1 cellular context compared by ENCODE assay signal in the genomic region with DNA sequence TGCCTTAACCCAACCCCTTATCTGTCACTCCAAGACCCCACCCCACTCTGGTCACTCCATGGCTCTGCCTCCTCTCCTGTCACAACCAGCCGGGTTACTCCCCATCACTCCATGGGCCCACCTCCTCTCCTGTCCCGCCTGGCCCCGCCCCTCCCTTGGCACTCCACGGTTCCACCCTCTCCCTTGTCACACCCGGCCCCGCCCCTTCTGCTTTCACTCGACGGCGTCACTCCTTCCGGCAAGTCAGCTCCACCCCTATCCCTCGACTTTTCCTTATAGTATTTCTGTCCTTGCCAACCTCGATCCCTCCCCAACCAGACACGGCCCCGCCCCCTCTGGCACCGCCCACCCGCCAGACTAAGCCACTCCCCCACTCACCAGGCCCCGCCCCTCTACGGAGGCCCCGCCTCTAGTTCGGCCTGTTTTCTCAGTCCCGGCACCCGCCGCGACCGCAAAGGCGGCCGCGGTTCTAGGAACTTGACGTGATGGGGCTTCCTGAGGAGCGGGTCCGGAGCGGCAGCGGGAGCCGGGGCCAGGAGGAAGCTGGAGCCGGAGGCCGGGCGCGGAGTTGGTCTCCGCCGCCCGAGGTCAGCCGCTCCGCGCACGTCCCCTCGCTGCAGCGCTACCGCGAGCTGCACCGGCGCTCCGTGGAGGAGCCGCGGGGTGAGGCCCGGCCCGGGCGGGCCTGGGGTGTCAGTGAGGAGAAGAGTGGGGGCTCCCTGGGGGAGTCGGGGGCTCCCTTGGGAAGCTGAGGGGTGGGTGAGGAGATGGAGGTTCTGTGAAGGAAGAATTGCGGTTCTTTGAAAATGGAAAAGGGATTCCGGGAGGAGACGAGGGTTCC.
TF ChIP-seq lines count a peak whose summit lies in the region.

A gene with protein sequence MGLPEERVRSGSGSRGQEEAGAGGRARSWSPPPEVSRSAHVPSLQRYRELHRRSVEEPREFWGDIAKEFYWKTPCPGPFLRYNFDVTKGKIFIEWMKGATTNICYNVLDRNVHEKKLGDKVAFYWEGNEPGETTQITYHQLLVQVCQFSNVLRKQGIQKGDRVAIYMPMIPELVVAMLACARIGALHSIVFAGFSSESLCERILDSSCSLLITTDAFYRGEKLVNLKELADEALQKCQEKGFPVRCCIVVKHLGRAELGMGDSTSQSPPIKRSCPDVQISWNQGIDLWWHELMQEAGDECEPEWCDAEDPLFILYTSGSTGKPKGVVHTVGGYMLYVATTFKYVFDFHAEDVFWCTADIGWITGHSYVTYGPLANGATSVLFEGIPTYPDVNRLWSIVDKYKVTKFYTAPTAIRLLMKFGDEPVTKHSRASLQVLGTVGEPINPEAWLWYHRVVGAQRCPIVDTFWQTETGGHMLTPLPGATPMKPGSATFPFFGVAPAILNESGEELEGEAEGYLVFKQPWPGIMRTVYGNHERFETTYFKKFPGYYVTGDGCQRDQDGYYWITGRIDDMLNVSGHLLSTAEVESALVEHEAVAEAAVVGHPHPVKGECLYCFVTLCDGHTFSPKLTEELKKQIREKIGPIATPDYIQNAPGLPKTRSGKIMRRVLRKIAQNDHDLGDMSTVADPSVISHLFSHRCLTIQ (plus strand): TSS at position 452 of the 841 bp plus-strand sequence. CDS start 34 bp downstream, at position 486.

TF ChIP-seq in K562, 482 proteins besides CTCF, POLR2A, EP300 and RAD21 (continued from another document and continues in another):
- no peak for TF ChIP-seq KLF1 (tag; IDR thresholded peaks at IDR 0.05)
- TF ChIP-seq, protein P1, sequence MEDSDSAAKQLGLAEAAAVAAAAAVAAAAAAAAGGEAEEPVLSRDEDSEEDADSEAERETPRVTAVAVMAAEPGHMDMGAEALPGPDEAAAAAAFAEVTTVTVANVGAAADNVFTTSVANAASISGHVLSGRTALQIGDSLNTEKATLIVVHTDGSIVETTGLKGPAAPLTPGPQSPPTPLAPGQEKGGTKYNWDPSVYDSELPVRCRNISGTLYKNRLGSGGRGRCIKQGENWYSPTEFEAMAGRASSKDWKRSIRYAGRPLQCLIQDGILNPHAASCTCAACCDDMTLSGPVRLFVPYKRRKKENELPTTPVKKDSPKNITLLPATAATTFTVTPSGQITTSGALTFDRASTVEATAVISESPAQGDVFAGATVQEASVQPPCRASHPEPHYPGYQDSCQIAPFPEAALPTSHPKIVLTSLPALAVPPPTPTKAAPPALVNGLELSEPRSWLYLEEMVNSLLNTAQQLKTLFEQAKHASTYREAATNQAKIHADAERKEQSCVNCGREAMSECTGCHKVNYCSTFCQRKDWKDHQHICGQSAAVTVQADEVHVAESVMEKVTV (CRISPR knock-in tag; IDR thresholded peaks at IDR 0.05): no peak
- TF ChIP-seq, protein P2, sequence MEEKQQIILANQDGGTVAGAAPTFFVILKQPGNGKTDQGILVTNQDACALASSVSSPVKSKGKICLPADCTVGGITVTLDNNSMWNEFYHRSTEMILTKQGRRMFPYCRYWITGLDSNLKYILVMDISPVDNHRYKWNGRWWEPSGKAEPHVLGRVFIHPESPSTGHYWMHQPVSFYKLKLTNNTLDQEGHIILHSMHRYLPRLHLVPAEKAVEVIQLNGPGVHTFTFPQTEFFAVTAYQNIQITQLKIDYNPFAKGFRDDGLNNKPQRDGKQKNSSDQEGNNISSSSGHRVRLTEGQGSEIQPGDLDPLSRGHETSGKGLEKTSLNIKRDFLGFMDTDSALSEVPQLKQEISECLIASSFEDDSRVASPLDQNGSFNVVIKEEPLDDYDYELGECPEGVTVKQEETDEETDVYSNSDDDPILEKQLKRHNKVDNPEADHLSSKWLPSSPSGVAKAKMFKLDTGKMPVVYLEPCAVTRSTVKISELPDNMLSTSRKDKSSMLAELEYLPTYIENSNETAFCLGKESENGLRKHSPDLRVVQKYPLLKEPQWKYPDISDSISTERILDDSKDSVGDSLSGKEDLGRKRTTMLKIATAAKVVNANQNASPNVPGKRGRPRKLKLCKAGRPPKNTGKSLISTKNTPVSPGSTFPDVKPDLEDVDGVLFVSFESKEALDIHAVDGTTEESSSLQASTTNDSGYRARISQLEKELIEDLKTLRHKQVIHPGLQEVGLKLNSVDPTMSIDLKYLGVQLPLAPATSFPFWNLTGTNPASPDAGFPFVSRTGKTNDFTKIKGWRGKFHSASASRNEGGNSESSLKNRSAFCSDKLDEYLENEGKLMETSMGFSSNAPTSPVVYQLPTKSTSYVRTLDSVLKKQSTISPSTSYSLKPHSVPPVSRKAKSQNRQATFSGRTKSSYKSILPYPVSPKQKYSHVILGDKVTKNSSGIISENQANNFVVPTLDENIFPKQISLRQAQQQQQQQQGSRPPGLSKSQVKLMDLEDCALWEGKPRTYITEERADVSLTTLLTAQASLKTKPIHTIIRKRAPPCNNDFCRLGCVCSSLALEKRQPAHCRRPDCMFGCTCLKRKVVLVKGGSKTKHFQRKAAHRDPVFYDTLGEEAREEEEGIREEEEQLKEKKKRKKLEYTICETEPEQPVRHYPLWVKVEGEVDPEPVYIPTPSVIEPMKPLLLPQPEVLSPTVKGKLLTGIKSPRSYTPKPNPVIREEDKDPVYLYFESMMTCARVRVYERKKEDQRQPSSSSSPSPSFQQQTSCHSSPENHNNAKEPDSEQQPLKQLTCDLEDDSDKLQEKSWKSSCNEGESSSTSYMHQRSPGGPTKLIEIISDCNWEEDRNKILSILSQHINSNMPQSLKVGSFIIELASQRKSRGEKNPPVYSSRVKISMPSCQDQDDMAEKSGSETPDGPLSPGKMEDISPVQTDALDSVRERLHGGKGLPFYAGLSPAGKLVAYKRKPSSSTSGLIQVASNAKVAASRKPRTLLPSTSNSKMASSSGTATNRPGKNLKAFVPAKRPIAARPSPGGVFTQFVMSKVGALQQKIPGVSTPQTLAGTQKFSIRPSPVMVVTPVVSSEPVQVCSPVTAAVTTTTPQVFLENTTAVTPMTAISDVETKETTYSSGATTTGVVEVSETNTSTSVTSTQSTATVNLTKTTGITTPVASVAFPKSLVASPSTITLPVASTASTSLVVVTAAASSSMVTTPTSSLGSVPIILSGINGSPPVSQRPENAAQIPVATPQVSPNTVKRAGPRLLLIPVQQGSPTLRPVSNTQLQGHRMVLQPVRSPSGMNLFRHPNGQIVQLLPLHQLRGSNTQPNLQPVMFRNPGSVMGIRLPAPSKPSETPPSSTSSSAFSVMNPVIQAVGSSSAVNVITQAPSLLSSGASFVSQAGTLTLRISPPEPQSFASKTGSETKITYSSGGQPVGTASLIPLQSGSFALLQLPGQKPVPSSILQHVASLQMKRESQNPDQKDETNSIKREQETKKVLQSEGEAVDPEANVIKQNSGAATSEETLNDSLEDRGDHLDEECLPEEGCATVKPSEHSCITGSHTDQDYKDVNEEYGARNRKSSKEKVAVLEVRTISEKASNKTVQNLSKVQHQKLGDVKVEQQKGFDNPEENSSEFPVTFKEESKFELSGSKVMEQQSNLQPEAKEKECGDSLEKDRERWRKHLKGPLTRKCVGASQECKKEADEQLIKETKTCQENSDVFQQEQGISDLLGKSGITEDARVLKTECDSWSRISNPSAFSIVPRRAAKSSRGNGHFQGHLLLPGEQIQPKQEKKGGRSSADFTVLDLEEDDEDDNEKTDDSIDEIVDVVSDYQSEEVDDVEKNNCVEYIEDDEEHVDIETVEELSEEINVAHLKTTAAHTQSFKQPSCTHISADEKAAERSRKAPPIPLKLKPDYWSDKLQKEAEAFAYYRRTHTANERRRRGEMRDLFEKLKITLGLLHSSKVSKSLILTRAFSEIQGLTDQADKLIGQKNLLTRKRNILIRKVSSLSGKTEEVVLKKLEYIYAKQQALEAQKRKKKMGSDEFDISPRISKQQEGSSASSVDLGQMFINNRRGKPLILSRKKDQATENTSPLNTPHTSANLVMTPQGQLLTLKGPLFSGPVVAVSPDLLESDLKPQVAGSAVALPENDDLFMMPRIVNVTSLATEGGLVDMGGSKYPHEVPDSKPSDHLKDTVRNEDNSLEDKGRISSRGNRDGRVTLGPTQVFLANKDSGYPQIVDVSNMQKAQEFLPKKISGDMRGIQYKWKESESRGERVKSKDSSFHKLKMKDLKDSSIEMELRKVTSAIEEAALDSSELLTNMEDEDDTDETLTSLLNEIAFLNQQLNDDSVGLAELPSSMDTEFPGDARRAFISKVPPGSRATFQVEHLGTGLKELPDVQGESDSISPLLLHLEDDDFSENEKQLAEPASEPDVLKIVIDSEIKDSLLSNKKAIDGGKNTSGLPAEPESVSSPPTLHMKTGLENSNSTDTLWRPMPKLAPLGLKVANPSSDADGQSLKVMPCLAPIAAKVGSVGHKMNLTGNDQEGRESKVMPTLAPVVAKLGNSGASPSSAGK (IDR thresholded peaks at IDR 0.05): no peak
- TF ChIP-seq ARHGAP35 (IDR thresholded peaks at IDR 0.05; ENCODE audit: partially characterized antibody): no peak
- TF ChIP-seq, protein P3, sequence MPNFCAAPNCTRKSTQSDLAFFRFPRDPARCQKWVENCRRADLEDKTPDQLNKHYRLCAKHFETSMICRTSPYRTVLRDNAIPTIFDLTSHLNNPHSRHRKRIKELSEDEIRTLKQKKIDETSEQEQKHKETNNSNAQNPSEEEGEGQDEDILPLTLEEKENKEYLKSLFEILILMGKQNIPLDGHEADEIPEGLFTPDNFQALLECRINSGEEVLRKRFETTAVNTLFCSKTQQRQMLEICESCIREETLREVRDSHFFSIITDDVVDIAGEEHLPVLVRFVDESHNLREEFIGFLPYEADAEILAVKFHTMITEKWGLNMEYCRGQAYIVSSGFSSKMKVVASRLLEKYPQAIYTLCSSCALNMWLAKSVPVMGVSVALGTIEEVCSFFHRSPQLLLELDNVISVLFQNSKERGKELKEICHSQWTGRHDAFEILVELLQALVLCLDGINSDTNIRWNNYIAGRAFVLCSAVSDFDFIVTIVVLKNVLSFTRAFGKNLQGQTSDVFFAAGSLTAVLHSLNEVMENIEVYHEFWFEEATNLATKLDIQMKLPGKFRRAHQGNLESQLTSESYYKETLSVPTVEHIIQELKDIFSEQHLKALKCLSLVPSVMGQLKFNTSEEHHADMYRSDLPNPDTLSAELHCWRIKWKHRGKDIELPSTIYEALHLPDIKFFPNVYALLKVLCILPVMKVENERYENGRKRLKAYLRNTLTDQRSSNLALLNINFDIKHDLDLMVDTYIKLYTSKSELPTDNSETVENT (CRISPR knock-in tag; IDR thresholded peaks at IDR 0.05): peak; percentile 73; the same call in 1 of the 2 replicates
- TF ChIP-seq CHCHD3 (CRISPR knock-in tag; IDR thresholded peaks at IDR 0.05): no peak
- TF ChIP-seq MAFF (IDR thresholded peaks at IDR 0.05; ENCODE audit: low read length): no peak
- peak; percentile 79 for TF ChIP-seq CREM (IDR thresholded peaks at IDR 0.05; ENCODE audit: low read depth)
- TF ChIP-seq, protein P4, sequence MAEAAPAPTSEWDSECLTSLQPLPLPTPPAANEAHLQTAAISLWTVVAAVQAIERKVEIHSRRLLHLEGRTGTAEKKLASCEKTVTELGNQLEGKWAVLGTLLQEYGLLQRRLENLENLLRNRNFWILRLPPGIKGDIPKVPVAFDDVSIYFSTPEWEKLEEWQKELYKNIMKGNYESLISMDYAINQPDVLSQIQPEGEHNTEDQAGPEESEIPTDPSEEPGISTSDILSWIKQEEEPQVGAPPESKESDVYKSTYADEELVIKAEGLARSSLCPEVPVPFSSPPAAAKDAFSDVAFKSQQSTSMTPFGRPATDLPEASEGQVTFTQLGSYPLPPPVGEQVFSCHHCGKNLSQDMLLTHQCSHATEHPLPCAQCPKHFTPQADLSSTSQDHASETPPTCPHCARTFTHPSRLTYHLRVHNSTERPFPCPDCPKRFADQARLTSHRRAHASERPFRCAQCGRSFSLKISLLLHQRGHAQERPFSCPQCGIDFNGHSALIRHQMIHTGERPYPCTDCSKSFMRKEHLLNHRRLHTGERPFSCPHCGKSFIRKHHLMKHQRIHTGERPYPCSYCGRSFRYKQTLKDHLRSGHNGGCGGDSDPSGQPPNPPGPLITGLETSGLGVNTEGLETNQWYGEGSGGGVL (CRISPR knock-in tag; IDR thresholded peaks at IDR 0.05): no peak
- peak; percentile 62; the same call in 1 of the 2 replicates for TF ChIP-seq CBX1 (IDR thresholded peaks at IDR 0.05; ENCODE audit: low read depth)
- TF ChIP-seq FOXA3 (CRISPR knock-in tag; conservative IDR thresholded peaks at IDR 0.05 in 1 of 2, IDR thresholded peaks at IDR 0.05 in 1 of 2): no peak
- TF ChIP-seq RB1 (IDR thresholded peaks at IDR 0.05; ENCODE audit: low read depth): peak; percentile 67; the same call in 1 of the 2 replicates
- TF ChIP-seq MTA1 (IDR thresholded peaks at IDR 0.05; ENCODE audit: borderline replicate concordance): no peak
